ENCODE assay signal across 8 cellular contexts in the genomic region with DNA sequence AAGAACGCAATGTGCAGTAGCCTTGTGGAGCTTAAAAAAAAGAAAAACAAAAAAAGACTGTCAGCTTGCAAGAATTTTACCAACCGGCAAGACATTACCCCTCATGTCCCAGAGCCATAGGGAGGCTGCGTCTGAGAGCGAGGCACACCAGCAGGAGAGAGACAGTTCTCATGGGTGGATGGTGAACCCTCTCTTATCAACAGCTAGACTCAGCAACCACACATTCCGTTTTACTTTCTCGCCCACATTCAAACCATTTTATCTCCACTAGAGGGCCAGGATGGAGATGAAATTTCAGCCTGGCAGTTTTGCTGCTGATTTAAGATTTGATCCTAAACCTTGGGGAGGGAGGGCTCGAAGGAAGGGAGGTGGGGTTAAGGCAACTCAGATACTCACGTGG.
DNase-seq lines count a peak whose midpoint lies in the region; TF ChIP-seq lines count a peak whose summit lies in the region.

No MANE protein-coding gene starts in this region.

- intact Hi-C loops in activated CD4-positive, alpha-beta T cell treated with anti-CD3 and anti-CD28 coated beads, Interleukin-2, amount 10 ng/mL, durations not matched to agents 24 days and 14 days (cut with micrococcal nuclease) = loop anchor here (1.0 to 10.0 kb wide), 7 partner anchors 63 to 503 kb away; no protein-coding TSS in a partner anchor
- intact Hi-C loops in lower leg skin (cut with DNase I; ENCODE audit: low total_unique reads) = loop anchor here (10.0 kb wide), 1 partner anchor 251 kb away; a partner anchor contains a TSS

- H3K4me2 ChIP-seq in DOHH2 (ENCODE audit: low read length) (no peak overlapping the region), osteoblast (ENCODE audit: insufficient read depth, low read length) (peak overlapping the region; percentile 14)

- DNase-seq in HuH-7 (ENCODE audit: low spot score) (peak; percentile 26), fibroblast of pulmonary artery (ENCODE audit: low read depth) (peak; percentile 82), osteoblast (ENCODE audit: insufficient read length, low spot score, missing footprints) (peak; percentile 81), GF-D8 (lab: John Stamatoyannopoulos, UW) (no peak), lower leg skin (ENCODE audit: low spot score in 2 of 2) (no peak), NCI-H1436 (lab: John Stamatoyannopoulos, UW) (no peak)
- DNase-seq in activated CD4-positive, alpha-beta T cell treated with anti-CD3 and anti-CD28 coated beads, Interleukin-2, amount 10 ng/mL, durations not matched to agents 24 days and 14 days = peak; percentile 82

- H3F3A ChIP-seq in DOHH2 (ENCODE audit: control insufficient read depth, insufficient read depth) = peaks cover 4% of the 10 kb centered on the region; the same call in 1 of the 2 replicates

- TF ChIP-seq POLR2A in lower leg skin (IDR thresholded peaks at IDR 0.05) = no peak

- no peaks in the 10 kb centered on the region for H3K79me2 ChIP-seq in DOHH2 (ENCODE audit: control insufficient read depth, low read length)
- peaks cover 5% of the 10 kb centered on the region for H3K79me2 ChIP-seq in osteoblast (ENCODE audit: insufficient read depth, low read length)

- peaks cover 70% of the 10 kb centered on the region for H3K4me1 Mint-ChIP-seq in activated CD4-positive, alpha-beta T cell treated with anti-CD3 and anti-CD28 coated beads, Interleukin-2, amount 10 ng/mL, durations not matched to agents 24 days and 14 days

- peak overlapping the region; percentile 52 for H3K4me3 Mint-ChIP-seq in activated CD4-positive, alpha-beta T cell treated with anti-CD3 and anti-CD28 coated beads, Interleukin-2, amount 10 ng/mL, durations not matched to agents 24 days and 14 days

- H3K27ac ChIP-seq in DOHH2 (ENCODE audit: low read depth, low read length) = no peak overlapping the region
- H3K27ac ChIP-seq in osteoblast (ENCODE audit: low read depth, low read length) = peak overlapping the region; percentile 18

- no peak overlapping the region for H2AFZ ChIP-seq in osteoblast (ENCODE audit: low read length)

- H3K9me3 Mint-ChIP-seq in activated CD4-positive, alpha-beta T cell treated with anti-CD3 and anti-CD28 coated beads, Interleukin-2, amount 10 ng/mL, durations not matched to agents 24 days and 14 days = no peaks in the 10 kb centered on the region

- H4K20me1 ChIP-seq in DOHH2 (ENCODE audit: control insufficient read depth, insufficient read depth, low read depth, low read length) (no peaks in the 10 kb centered on the region), osteoblast (ENCODE audit: insufficient read depth, low read length) (peaks cover 6% of the 10 kb centered on the region)

- H3K36me3 Mint-ChIP-seq in activated CD4-positive, alpha-beta T cell treated with anti-CD3 and anti-CD28 coated beads, Interleukin-2, amount 10 ng/mL, durations not matched to agents 24 days and 14 days (ENCODE audit: low read depth) = peaks cover 32% of the 10 kb centered on the region

- H3K4me1 ChIP-seq in DOHH2 (ENCODE audit: control insufficient read depth, low read length) (peaks cover 49% of the 10 kb centered on the region), osteoblast (ENCODE audit: insufficient read depth, low read length) (peaks cover 7% of the 10 kb centered on the region)

- peak; percentile 71 for TF ChIP-seq CTCF in DOHH2 (IDR thresholded peaks at IDR 0.05; ENCODE audit: low read depth, low read length, poor library complexity, severe bottlenecking)
- peak; percentile 73 for TF ChIP-seq CTCF in fibroblast of pulmonary artery (IDR thresholded peaks at IDR 0.05; ENCODE audit: low read length, missing control alignments)
- TF ChIP-seq CTCF in osteoblast (IDR thresholded peaks at IDR 0.05; ENCODE audit: extremely low read depth, low read depth, low read length) = peak; percentile 71
- TF ChIP-seq CTCF in lower leg skin (IDR thresholded peaks at IDR 0.05) = no peak

- H3K27me3 ChIP-seq in DOHH2 (ENCODE audit: control insufficient read depth, low read length) = no peaks in the 10 kb centered on the region
- H3K27me3 ChIP-seq in osteoblast (ENCODE audit: insufficient read depth, low read length) = no peaks in the 10 kb centered on the region

- H3K9me3 ChIP-seq in DOHH2 (ENCODE audit: control insufficient read depth, insufficient read depth, low read length) (no peaks in the 10 kb centered on the region), osteoblast (ENCODE audit: low read depth, low read length) (no peaks in the 10 kb centered on the region)

- peak overlapping the region; percentile 84 for H3K27ac Mint-ChIP-seq in activated CD4-positive, alpha-beta T cell treated with anti-CD3 and anti-CD28 coated beads, Interleukin-2, amount 10 ng/mL, durations not matched to agents 24 days and 14 days

- no peaks in the 10 kb centered on the region for H3K27me3 Mint-ChIP-seq in activated CD4-positive, alpha-beta T cell treated with anti-CD3 and anti-CD28 coated beads, Interleukin-2, amount 10 ng/mL, durations not matched to agents 24 days and 14 days

- no peaks in the 10 kb centered on the region for H3K9me2 ChIP-seq in DOHH2 (replicated peaks; ENCODE audit: control insufficient read depth, low read length)

- H3K36me3 ChIP-seq in DOHH2 (ENCODE audit: control insufficient read depth, low read length) = no peaks in the 10 kb centered on the region
- no peaks in the 10 kb centered on the region for H3K36me3 ChIP-seq in osteoblast (ENCODE audit: insufficient read depth, low read length)

- H3K4me3 ChIP-seq in DOHH2 (ENCODE audit: low read length) (no peak overlapping the region), fibroblast of pulmonary artery (replicated peaks; ENCODE audit: low read depth, low read length) (no peak overlapping the region), osteoblast (ENCODE audit: insufficient read depth, low read length) (no peak overlapping the region), lower leg skin (ENCODE audit: low read depth, poor library complexity, severe bottlenecking) (no peak overlapping the region)

- 44 to 47% methylated on average over 8 of the region's 8 CpGs for WGBS in lower leg skin, 2 donors

Comparison
In these comparisons a context has a peak if more than half of its experiments do, and no peak if none do; other contexts are left out.
1. CTCF ChIP-seq: peak in DOHH2 (single experiment), fibroblast of pulmonary artery (single experiment) and osteoblast (single experiment); none in lower leg skin (0 of 3).
2. DNase-seq: peak in HuH-7 (single experiment), activated CD4-positive, alpha-beta T cell treated with anti-CD3 and anti-CD28 coated beads, Interleukin-2, amount 10 ng/mL, durations not matched to agents 24 days and 14 days (single experiment), fibroblast of pulmonary artery (single experiment) and osteoblast (single experiment); none in GF-D8 (single experiment), lower leg skin (0 of 2) and NCI-H1436 (single experiment).